Comparison of ENCODE assay signal across 1 cellular context in the genomic region with DNA sequence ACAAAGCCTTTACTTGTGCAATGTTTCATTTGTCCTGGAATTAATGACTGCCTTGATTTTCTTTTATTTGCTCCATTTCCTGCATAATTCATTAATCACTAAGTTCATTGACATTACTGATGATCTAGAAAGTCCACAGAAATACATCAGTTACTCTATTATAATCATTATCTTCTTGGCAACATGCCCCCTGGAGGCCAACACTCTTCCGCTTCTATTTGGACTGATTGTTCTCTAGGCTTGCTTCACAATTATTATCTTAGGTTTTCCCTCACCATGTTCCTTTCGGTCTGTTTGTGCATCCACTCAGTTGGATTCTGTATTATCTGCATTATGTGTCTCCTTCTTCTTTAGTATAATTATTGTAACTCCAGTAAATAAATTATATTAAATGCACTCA.
TF ChIP-seq lines count a peak whose summit lies in the region.

No MANE protein-coding gene starts in this region.

TF ChIP-seq in HCT116, 20 proteins besides CTCF, POLR2A, EP300 and RAD21 (continued from another document):
- TF ChIP-seq, protein P1, sequence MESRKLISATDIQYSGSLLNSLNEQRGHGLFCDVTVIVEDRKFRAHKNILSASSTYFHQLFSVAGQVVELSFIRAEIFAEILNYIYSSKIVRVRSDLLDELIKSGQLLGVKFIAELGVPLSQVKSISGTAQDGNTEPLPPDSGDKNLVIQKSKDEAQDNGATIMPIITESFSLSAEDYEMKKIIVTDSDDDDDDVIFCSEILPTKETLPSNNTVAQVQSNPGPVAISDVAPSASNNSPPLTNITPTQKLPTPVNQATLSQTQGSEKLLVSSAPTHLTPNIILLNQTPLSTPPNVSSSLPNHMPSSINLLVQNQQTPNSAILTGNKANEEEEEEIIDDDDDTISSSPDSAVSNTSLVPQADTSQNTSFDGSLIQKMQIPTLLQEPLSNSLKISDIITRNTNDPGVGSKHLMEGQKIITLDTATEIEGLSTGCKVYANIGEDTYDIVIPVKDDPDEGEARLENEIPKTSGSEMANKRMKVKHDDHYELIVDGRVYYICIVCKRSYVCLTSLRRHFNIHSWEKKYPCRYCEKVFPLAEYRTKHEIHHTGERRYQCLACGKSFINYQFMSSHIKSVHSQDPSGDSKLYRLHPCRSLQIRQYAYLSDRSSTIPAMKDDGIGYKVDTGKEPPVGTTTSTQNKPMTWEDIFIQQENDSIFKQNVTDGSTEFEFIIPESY (IDR thresholded peaks at IDR 0.05; ENCODE audit: extremely low read depth, insufficient replicate concordance, low read length): no peak
- no peak for TF ChIP-seq TCF7L2 (IDR thresholded peaks at IDR 0.05; ENCODE audit: borderline replicate concordance, extremely low read depth, insufficient read depth, insufficient read length)
- TF ChIP-seq YY1 (IDR thresholded peaks at IDR 0.05; ENCODE audit: extremely low read depth, insufficient replicate concordance, low read depth, low read length): no peak
- TF ChIP-seq CBX3 (IDR thresholded peaks at IDR 0.05; ENCODE audit: low read depth): no peak
- TF ChIP-seq EZH2phosphoT487 (IDR thresholded peaks at IDR 0.05; ENCODE audit: borderline replicate concordance): no peak
- TF ChIP-seq EGR1 (IDR thresholded peaks at IDR 0.05; ENCODE audit: low read depth): no peak
- TF ChIP-seq, protein P2, sequence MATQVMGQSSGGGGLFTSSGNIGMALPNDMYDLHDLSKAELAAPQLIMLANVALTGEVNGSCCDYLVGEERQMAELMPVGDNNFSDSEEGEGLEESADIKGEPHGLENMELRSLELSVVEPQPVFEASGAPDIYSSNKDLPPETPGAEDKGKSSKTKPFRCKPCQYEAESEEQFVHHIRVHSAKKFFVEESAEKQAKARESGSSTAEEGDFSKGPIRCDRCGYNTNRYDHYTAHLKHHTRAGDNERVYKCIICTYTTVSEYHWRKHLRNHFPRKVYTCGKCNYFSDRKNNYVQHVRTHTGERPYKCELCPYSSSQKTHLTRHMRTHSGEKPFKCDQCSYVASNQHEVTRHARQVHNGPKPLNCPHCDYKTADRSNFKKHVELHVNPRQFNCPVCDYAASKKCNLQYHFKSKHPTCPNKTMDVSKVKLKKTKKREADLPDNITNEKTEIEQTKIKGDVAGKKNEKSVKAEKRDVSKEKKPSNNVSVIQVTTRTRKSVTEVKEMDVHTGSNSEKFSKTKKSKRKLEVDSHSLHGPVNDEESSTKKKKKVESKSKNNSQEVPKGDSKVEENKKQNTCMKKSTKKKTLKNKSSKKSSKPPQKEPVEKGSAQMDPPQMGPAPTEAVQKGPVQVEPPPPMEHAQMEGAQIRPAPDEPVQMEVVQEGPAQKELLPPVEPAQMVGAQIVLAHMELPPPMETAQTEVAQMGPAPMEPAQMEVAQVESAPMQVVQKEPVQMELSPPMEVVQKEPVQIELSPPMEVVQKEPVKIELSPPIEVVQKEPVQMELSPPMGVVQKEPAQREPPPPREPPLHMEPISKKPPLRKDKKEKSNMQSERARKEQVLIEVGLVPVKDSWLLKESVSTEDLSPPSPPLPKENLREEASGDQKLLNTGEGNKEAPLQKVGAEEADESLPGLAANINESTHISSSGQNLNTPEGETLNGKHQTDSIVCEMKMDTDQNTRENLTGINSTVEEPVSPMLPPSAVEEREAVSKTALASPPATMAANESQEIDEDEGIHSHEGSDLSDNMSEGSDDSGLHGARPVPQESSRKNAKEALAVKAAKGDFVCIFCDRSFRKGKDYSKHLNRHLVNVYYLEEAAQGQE (IDR thresholded peaks at IDR 0.05; ENCODE audit: low read depth): no peak
- TF ChIP-seq, protein P3, sequence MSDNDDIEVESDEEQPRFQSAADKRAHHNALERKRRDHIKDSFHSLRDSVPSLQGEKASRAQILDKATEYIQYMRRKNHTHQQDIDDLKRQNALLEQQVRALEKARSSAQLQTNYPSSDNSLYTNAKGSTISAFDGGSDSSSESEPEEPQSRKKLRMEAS (IDR thresholded peaks at IDR 0.05): no peak
- TF ChIP-seq ZNF274 (IDR thresholded peaks at IDR 0.05; ENCODE audit: low read depth, low read length): no peak
TF ChIP-seq in HCT116: peak in this region for 0.
